7 cellular contexts compared by ENCODE assay signal in the genomic region with DNA sequence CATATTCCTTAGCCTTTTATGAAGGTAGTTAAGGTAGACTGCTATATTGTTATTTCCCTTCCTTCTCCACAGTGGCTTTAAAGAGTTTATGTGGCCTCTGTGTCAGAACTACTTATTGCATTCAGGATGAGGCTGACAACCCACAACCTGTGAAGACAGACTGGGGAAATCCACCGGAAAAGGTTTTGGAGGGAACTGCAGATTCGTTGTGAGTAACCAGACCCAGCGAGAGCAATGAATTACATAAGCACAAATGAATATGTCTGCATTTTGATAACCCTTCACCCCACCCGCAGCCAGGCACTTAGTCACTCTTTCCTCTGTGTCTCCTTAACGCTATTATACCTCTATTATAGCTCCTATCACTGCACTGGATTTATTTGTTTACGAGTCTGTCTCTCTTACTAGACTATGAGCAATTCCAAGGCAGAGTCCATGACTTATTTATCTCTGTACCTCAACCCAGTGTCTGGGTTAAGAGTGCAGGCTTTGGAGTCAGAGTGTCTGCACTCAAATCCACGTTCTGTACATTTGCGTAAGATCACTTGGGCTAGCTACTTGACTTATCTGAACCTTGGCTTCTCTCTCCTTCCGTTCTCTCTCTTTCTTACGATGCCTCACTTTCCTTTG. TPM values are rescaled to one million over a fixed set of nuclear protein-coding genes. Genes with fewer than 3 reads are reported as not detected.
DNase-seq lines count a peak whose midpoint lies in the region; ATAC-seq and TF ChIP-seq lines count a peak whose summit lies in the region.

No MANE protein-coding gene starts in this region.

- H3K27ac ChIP-seq in gastrocnemius medialis = no peak overlapping the region
- no peak overlapping the region for H3K27ac ChIP-seq in WERI-Rb-1

- no peaks in the 10 kb centered on the region for H3K9me3 Mint-ChIP-seq in activated CD4-positive, alpha-beta T cell treated with anti-CD3 and anti-CD28 coated beads, Interleukin-2, amount 10 ng/mL, durations not matched to agents 7 days and 5 days

- peaks cover 5 to 6% of the 10 kb centered on the region in 2 donors for H3K4me1 ChIP-seq in gastrocnemius medialis

- ATAC-seq in GM21367 (IDR thresholded peaks at IDR 0.05; ENCODE audit: unreplicated experiment) (peak; percentile 29), esophagus mucosa (peak; percentile 44), gastrocnemius medialis (no peak)

- intact Hi-C loops in gastrocnemius medialis (cut with DNase I; ENCODE audit: low total_unique reads) = no loop called here

- H3K27me3 ChIP-seq in gastrocnemius medialis = no peaks in the 10 kb centered on the region
- H3K27me3 ChIP-seq in WERI-Rb-1 (ENCODE audit: insufficient read depth, low read depth, severe bottlenecking) = no peaks in the 10 kb centered on the region

- H3K27me3 Mint-ChIP-seq in activated CD4-positive, alpha-beta T cell treated with anti-CD3 and anti-CD28 coated beads, Interleukin-2, amount 10 ng/mL, durations not matched to agents 7 days and 5 days = no peaks in the 10 kb centered on the region

- peaks cover 2% of the 10 kb centered on the region for H3K36me3 Mint-ChIP-seq in activated CD4-positive, alpha-beta T cell treated with anti-CD3 and anti-CD28 coated beads, Interleukin-2, amount 10 ng/mL, durations not matched to agents 7 days and 5 days (ENCODE audit: low read depth)

- H3K4me3 Mint-ChIP-seq in activated CD4-positive, alpha-beta T cell treated with anti-CD3 and anti-CD28 coated beads, Interleukin-2, amount 10 ng/mL, durations not matched to agents 7 days and 5 days = peak overlapping the region; percentile 62

- TF ChIP-seq CTCF in gastrocnemius medialis (IDR thresholded peaks at IDR 0.05 in 4 of 5, conservative IDR thresholded peaks at IDR 0.05 in 1 of 5) = no peak
- no peak for TF ChIP-seq CTCF in WERI-Rb-1 (IDR thresholded peaks at IDR 0.05; ENCODE audit: low read depth, low read length)

- POLR2A ChIA-PET in activated CD4-positive, alpha-beta T cell treated with anti-CD3 and anti-CD28 coated beads, Interleukin-2, amount 10 ng/mL, durations not matched to agents 7 days and 5 days (lab: Charles Lee) = interaction anchor here (0.6 kb wide), 1 partner anchor 236 kb away, joined by 6 read pairs; no protein-coding TSS in a partner anchor

- H3K4me1 Mint-ChIP-seq in activated CD4-positive, alpha-beta T cell treated with anti-CD3 and anti-CD28 coated beads, Interleukin-2, amount 10 ng/mL, durations not matched to agents 7 days and 5 days = peaks cover 49% of the 10 kb centered on the region

- in situ Hi-C loops in gastrocnemius medialis (cut with MboI; ENCODE audit: low sequenced_read_pairs in 4 of 4) = loop anchor here in 2 of 4 donors (25.0 kb wide), 1 partner anchor 1647 kb away; a partner anchor contains a TSS

- no peak overlapping the region for H3K4me3 ChIP-seq in gastrocnemius medialis
- H3K4me3 ChIP-seq in WERI-Rb-1 (ENCODE audit: low read depth, low read length) = no peak overlapping the region

- H3K36me3 ChIP-seq in gastrocnemius medialis (no peaks in the 10 kb centered on the region), WERI-Rb-1 (no peaks in the 10 kb centered on the region)

- H3K9me3 ChIP-seq in gastrocnemius medialis = no peaks in the 10 kb centered on the region
- no peaks in the 10 kb centered on the region for H3K9me3 ChIP-seq in WERI-Rb-1 (ENCODE audit: severe bottlenecking)

- no peak for TF ChIP-seq POLR2A in gastrocnemius medialis (IDR thresholded peaks at IDR 0.05)

- CTCF ChIA-PET in activated CD4-positive, alpha-beta T cell treated with anti-CD3 and anti-CD28 coated beads, Interleukin-2, amount 10 ng/mL, durations not matched to agents 7 days and 5 days (lab: Charles Lee) = interaction anchor here (0.8 to 1.2 kb wide), 3 partner anchors 9 to 21 kb away, joined by 3 read pairs; a partner anchor contains a TSS

- DNase-seq in LHCN-M2 (ENCODE audit: low read depth) = peak; percentile 69
- peak; percentile 82 for DNase-seq in activated CD4-positive, alpha-beta T cell treated with anti-CD3 and anti-CD28 coated beads, Interleukin-2, amount 10 ng/mL, durations not matched to agents 7 days and 5 days
- peak; percentile 30 to 75 (median 63) for DNase-seq in stimulated activated CD4-positive, alpha-beta T cell treated with anti-CD3 and anti-CD28 coated beads, TNF-alpha, amount 100 ng/mL, for 4 hours (ENCODE audit: low read depth in 3 of 3)
- no peak for DNase-seq in gastrocnemius medialis
- no peak for DNase-seq in WERI-Rb-1

- H3K27ac Mint-ChIP-seq in activated CD4-positive, alpha-beta T cell treated with anti-CD3 and anti-CD28 coated beads, Interleukin-2, amount 10 ng/mL, durations not matched to agents 7 days and 5 days = peak overlapping the region; percentile 89

RNA-seq across cellular contexts. Expression of a gene that starts 19.2 kb away (rescaled TPM):
- total RNA-seq in LHCN-M2 (2014; rRNA removed) = 0.11 and 0.32 TPM in 2 replicates
- polyA plus RNA-seq in LHCN-M2 (2012) = 0.46 TPM
- under 1 TPM; 0.08 to 0.15 TPM for total RNA-seq in activated CD4-positive, alpha-beta T cell treated with anti-CD3 and anti-CD28 coated beads, Interleukin-2, amount 10 ng/mL, durations not matched to agents 7 days and 5 days
- total RNA-seq in esophagus mucosa = not detected
- total RNA-seq in gastrocnemius medialis = under 1 TPM in 1 of 4 donors, not detected in 3; 0.02 TPM

RNA-seq across cellular contexts. Expression of a gene that starts 19.5 kb away (rescaled TPM):
- 67.2 and 72.8 TPM in 2 replicates for total RNA-seq in LHCN-M2 (2014; rRNA removed)
- polyA plus RNA-seq in LHCN-M2 (2012) = 53.3 TPM
- 10 to 100 TPM; 44.6 to 46.2 TPM for total RNA-seq in activated CD4-positive, alpha-beta T cell treated with anti-CD3 and anti-CD28 coated beads, Interleukin-2, amount 10 ng/mL, durations not matched to agents 7 days and 5 days
- 28.8 TPM for total RNA-seq in esophagus mucosa
- total RNA-seq in gastrocnemius medialis = 10 to 100 TPM; 15.5 to 26.5 (median 19.5) TPM

Comparison
In these comparisons a context has a peak if more than half of its experiments do, and no peak if none do; other contexts are left out.
1. ATAC-seq: peak in GM21367 (single experiment) and esophagus mucosa (single experiment); none in gastrocnemius medialis (0 of 2).
2. DNase-seq: peak in LHCN-M2 (single experiment), activated CD4-positive, alpha-beta T cell treated with anti-CD3 and anti-CD28 coated beads, Interleukin-2, amount 10 ng/mL, durations not matched to agents 7 days and 5 days (single experiment) and stimulated activated CD4-positive, alpha-beta T cell treated with anti-CD3 and anti-CD28 coated beads, TNF-alpha, amount 100 ng/mL, for 4 hours (3 of 3); none in gastrocnemius medialis (0 of 2) and WERI-Rb-1 (single experiment).